32 cellular contexts compared by ENCODE assay signal in genomic region chr3:122284486-122284885, GRCh38. TPM values are rescaled to one million over a fixed set of nuclear protein-coding genes. Genes with fewer than 3 reads are reported as not detected.
"Had no signal": no experiment of that assay in that cellular context is flagged by ENCODE, and none has a peak within 500 bp of the region (broad histone marks: within the 10 kb centered on the region; RNA-seq: fewer than 3 reads in every experiment).

No MANE protein-coding gene starts in this region.

- H3K9me3 ChIP-seq: ascending aorta, breast epithelium, colonic mucosa, gastrocnemius medialis had no signal

- DNase-seq: activated CD4-positive, alpha-beta memory T cell treated with anti-CD3 and anti-CD28 coated beads for 36 hours; activated CD4-positive, alpha-beta T cell treated with anti-CD3 and anti-CD28 coated beads for 36 hours; activated CD4-positive, alpha-beta T cell treated with anti-CD3 and anti-CD28 coated beads, Interleukin-2, amount 10 ng/mL, durations not matched to agents 24 days and 14 days; activated CD4-positive, CD25-positive, alpha-beta regulatory T cell; activated CD4-positive, CD25-positive, alpha-beta regulatory T cell treated with anti-CD3 and anti-CD28 coated beads, Interleukin-2, amount 50 U/mL, for 72 hours; activated CD8-positive, alpha-beta memory T cell treated with anti-CD3 and anti-CD28 coated beads, Interleukin-2, amount 10 ng/mL, durations not matched to agents 7 days and 5 days; activated CD8-positive, alpha-beta memory T cell treated with anti-CD3 and anti-CD28 coated beads, Interleukin-2, amount 50 U/mL, for 4 hours; activated CD8-positive, alpha-beta T cell treated with anti-CD3 and anti-CD28 coated beads, Interleukin-2, amount 10 ng/mL, durations not matched to agents 7 days and 5 days; activated gamma-delta T cell; activated naive CD4-positive, alpha-beta T cell; activated naive CD4-positive, alpha-beta T cell treated with anti-CD3 and anti-CD28 coated beads, Interleukin-2, amount 10 ng/mL, durations not matched to agents 7 days and 5 days; activated naive CD8-positive, alpha-beta T cell treated with anti-CD3 and anti-CD28 coated beads, Interleukin-2, amount 10 ng/mL, durations not matched to agents 7 days and 5 days; activated T-cell treated with anti-CD3 and anti-CD28 coated beads, Interleukin-2, amount 50 U/mL, for 1 hour; activated T-cell treated with anti-CD3 and anti-CD28 coated beads, Interleukin-2, amount 50 U/mL, for 48 hours; central memory CD4-positive, alpha-beta T cell; cerebellar nuclear complex; colonic mucosa; effector CD8-positive, alpha-beta T cell; foreskin keratinocyte; gastrocnemius medialis; glutamatergic neuron; T-helper 1 cell; T-helper 2 cell had no signal

- H3K4me3 ChIP-seq: ascending aorta, breast epithelium, cardiac muscle cell, colonic mucosa, gastrocnemius medialis had no signal

- H3K4me1 ChIP-seq: ascending aorta, breast epithelium, colonic mucosa, foreskin keratinocyte, gastrocnemius medialis had no signal

- H3K27me3 ChIP-seq: ascending aorta, breast epithelium, colonic mucosa, gastrocnemius medialis had no signal

- H3K36me3 ChIP-seq: ascending aorta, breast epithelium, cardiac muscle cell, colonic mucosa, gastrocnemius medialis had no signal

- H3K27ac ChIP-seq: ascending aorta, breast epithelium, cardiac muscle cell, colonic mucosa, epithelial cell of prostate, foreskin keratinocyte, gastrocnemius medialis had no signal

- ATAC-seq: activated CD4-positive, alpha-beta T cell treated with anti-CD3 and anti-CD28 coated beads for 36 hours; activated CD8-positive, alpha-beta memory T cell treated with anti-CD3 and anti-CD28 coated beads, Interleukin-2, amount 10 ng/mL, durations not matched to agents 7 days and 5 days; activated CD8-positive, alpha-beta T cell treated with anti-CD3 and anti-CD28 coated beads, Interleukin-2, amount 10 ng/mL, durations not matched to agents 7 days and 5 days; activated naive CD4-positive, alpha-beta T cell treated with anti-CD3 and anti-CD28 coated beads, Interleukin-2, amount 50 U/mL, for 72 hours; foreskin keratinocyte; gastrocnemius medialis had no signal

RNA-seq across cellular contexts. Expression of gene CSTA, which starts 40.6 kb away (rescaled TPM):
- total RNA-seq: activated CD4-positive, alpha-beta memory T cell treated with anti-CD3 and anti-CD28 coated beads for 36 hours; activated CD4-positive, alpha-beta T cell treated with anti-CD3 and anti-CD28 coated beads for 36 hours; activated CD4-positive, alpha-beta T cell treated with anti-CD3 and anti-CD28 coated beads, Interleukin-2, amount 10 ng/mL, durations not matched to agents 24 days and 14 days; activated CD8-positive, alpha-beta memory T cell treated with anti-CD3 and anti-CD28 coated beads for 36 hours; activated CD8-positive, alpha-beta memory T cell treated with anti-CD3 and anti-CD28 coated beads, Interleukin-2, amount 10 ng/mL, durations not matched to agents 7 days and 5 days; activated CD8-positive, alpha-beta T cell treated with anti-CD3 and anti-CD28 coated beads, Interleukin-2, amount 10 ng/mL, durations not matched to agents 7 days and 5 days; activated naive CD4-positive, alpha-beta T cell treated with anti-CD3 and anti-CD28 coated beads, Interleukin-2, amount 50 U/mL, for 72 hours; activated naive CD8-positive, alpha-beta T cell treated with anti-CD3 and anti-CD28 coated beads, Interleukin-2, amount 10 ng/mL, durations not matched to agents 7 days and 5 days; activated T-helper 1 cell treated with anti-CD3 and anti-CD28 coated beads, Interleukin-12 subunit alpha, Interleukin-12 subunit beta, Interleukin-2, Interleukin-4 antibody, amounts not matched to agents 30 ng/mL and 10 ng/mL and 1 ng/mL, durations not matched to agents 14 hours and 24 hours and 36 hours; ascending aorta; cardiac muscle cell; dermis microvascular lymphatic vessel endothelial cell; endothelial cell of umbilical vein had no signal
- polyA plus RNA-seq: cardiac muscle cell, endothelial cell of umbilical vein had no signal
